Comparison of ENCODE assay signal across 22 cellular contexts in the genomic region with DNA sequence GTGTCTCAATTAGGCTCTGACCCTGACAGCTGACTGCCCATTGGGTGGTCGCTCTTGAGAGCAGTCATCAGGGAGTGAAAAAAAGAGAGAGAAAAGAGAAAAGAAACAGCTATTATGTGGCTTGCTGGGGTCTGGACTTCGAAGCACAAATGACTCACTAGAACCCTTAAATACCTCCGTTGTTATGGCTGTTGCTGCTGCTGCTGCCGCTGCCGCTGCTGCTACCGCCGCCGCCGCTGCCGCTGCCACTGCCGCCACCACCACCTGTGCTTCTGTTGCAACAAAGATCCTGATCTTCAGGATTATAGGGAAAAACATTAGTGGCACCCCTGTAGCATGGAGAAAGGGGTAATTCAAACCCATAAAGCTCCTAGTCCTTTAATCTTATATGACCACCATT.
"Had no signal": no experiment of that assay in that cellular context is flagged by ENCODE, and none has a peak within 500 bp of the region (broad histone marks: within the 10 kb centered on the region; RNA-seq: fewer than 3 reads in every experiment).

No MANE protein-coding gene starts in this region.

- H3K4me3 ChIP-seq: colonic mucosa, esophagus squamous epithelium, gastrocnemius medialis, heart right ventricle, left lung, lower lobe of right lung, mucosa of descending colon had no signal

- H3K4me1 ChIP-seq: colonic mucosa, esophagus squamous epithelium, gastrocnemius medialis, heart right ventricle, left lung, lower lobe of right lung had no signal

- H3K36me3 ChIP-seq: colonic mucosa, esophagus squamous epithelium, gastrocnemius medialis, heart right ventricle, left lung, lower lobe of right lung had no signal

- ATAC-seq: effector memory CD8-positive, alpha-beta T cell; esophagus mucosa; gastrocnemius medialis; heart right ventricle; left cardiac atrium; left lung; left ventricle myocardium superior; lower lobe of right lung; mucosa of descending colon had no signal

- H3K9me3 ChIP-seq: colonic mucosa, esophagus squamous epithelium, gastrocnemius medialis, heart right ventricle, left lung, lower lobe of right lung, mucosa of descending colon had no signal

- DNase-seq: colonic mucosa; cortex of kidney; effector CD8-positive, alpha-beta T cell; effector memory CD8-positive, alpha-beta T cell; endodermal cell; erythroblast; esophagus squamous epithelium; foreskin fibroblast; foreskin melanocyte; gastrocnemius medialis; glutamatergic neuron; heart right ventricle; hippocampal formation; left cardiac atrium; left lung; left ventricle myocardium superior; lower lobe of right lung; mesenchymal stem cell; mucosa of descending colon; naive B cell had no signal

- H3K27ac ChIP-seq: colonic mucosa, epithelial cell of prostate, esophagus squamous epithelium, gastrocnemius medialis, heart right ventricle, left lung, lower lobe of right lung had no signal

- H3K27me3 ChIP-seq: colonic mucosa, esophagus squamous epithelium, gastrocnemius medialis, left lung had no signal
